Comparison of ENCODE assay signal across 21 cellular contexts in the genomic region with DNA sequence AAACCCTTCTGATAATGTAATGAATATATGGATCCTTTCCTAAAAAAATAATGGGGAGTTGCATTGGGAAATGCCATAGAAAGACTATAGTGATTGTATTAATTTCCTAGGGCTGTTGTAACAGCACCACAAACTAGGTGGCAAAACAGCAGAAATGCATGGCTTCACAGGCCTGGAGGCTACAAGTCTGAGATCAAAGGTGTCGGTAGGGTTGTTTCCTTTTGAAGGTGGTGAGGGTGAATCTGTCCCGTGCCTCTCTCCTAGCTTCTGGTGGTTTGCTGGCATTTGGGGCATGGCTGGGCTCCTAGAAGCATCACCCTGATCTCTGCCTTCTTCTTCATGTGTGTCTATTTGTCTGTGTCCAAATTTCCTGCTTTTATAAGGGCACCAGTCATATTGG.
"Had no signal": no experiment of that assay in that cellular context is flagged by ENCODE, and none has a peak within 500 bp of the region (broad histone marks: within the 10 kb centered on the region; RNA-seq: fewer than 3 reads in every experiment).

No MANE protein-coding gene starts in this region.

- DNase-seq: KBM-7, NCI-H1092, NCI-H1105 treated with DMSO at 0.1 percent for 48 hours, NCI-H1417 treated with DMSO at 0.1 percent for 48 hours, NCI-H146, NCI-H1694 treated with DMSO at 0.1 percent for 48 hours, NCI-H2029, NCI-H2081 treated with DMSO at 0.1 percent for 48 hours, NCI-H2171, NCI-H226, NCI-H446, NCI-H510A, NCI-H524 treated with DMSO at 0.1 percent for 48 hours, NCI-H69, NCI-H774, RPMI8226, SHP77, SK-N-SH had no signal

- H3K9me3 ChIP-seq: SK-N-SH had no signal

- H3K9ac ChIP-seq: SK-N-SH had no signal

- H3K4me2 ChIP-seq: SK-N-SH had no signal

- H3K27ac ChIP-seq: HL-60 had no signal

- FAIRE-seq: HTR-8/SVneo, RCC 7860 had no signal
